In the genomic region with DNA sequence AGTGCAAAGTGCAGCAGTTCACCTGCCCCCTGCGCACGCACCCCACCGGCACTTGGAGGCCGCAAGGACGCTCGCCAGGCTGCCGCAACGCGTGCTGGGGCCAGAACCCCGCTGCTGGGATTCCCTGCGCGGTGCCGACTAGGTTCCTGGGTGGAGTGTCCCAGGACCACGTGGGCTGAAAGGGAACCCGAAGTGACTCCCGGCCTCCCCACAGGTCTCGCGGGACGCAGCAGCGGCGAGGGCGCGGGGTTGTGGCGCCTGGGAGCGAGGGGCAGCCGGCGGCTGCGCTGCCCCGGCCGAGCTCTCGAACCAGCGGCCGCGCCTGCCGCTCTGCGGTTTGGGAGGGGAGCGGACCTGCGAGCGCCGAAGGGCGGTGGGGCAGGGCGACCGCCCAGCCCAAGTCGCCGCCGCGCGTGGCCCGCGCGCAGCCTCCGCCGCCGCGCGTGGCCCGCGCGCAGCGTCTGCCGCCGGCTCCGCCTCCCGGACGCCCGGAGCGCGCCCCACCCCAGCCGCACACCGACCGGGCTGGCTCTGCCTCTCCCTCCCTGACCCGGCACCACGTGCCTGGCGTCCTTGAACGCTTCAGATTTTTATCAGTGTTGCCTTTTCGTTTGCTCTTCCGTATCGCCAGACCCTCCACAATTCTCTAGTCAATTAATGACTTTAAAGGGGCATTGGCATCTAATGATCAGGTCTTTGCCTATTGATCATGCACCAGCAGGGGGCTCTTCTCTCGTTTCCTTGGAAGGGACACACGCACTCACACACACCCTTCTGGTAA, we compare ENCODE assay signal across 8 cellular contexts. TPM values are rescaled to one million over a fixed set of nuclear protein-coding genes. Genes with fewer than 3 reads are reported as not detected.
DNase-seq lines count a peak whose midpoint lies in the region; ATAC-seq lines count a peak whose summit lies in the region.

A gene (minus strand): TSS at position 475 of the 781 bp plus-strand sequence. CDS start 2,230 bp downstream, outside the sequence.

- peak within 1 kb of the TSS; percentile 33 to 71 for H3K27ac ChIP-seq in esophagus (ENCODE audit: low read depth in 2 of 2, low read length in 1 of 2)

- H3K4me3 ChIP-seq in NT2/D1 (ENCODE audit: insufficient read length, low read depth) (peak within 1 kb of the TSS; percentile 85), esophagus (ENCODE audit: low read depth in 1 of 2, low read length in 2 of 2) (peak within 1 kb of the TSS; percentile 69 to 75)

- H3K9me3 ChIP-seq in NT2/D1 (ENCODE audit: insufficient read depth, low read length): no peaks in the 10 kb centered on the region
- no peaks in the 10 kb centered on the region for H3K9me3 ChIP-seq in esophagus (ENCODE audit: control insufficient read depth in 2 of 2, insufficient read depth in 1 of 2, low read depth in 1 of 2, low read length in 1 of 2)

- DNase-seq in COR-L47 (lab: John Stamatoyannopoulos, UW) (peak; percentile 23), NT2/D1 (ENCODE audit: low read depth, low spot score) (peak; percentile 36), activated T-cell treated with anti-CD3 and anti-CD28 coated beads for 24 hours (ENCODE audit: low read depth) (peak; percentile 59), naive B cell (peak; percentile 58)

- H3K27me3 ChIP-seq in NT2/D1 (ENCODE audit: insufficient read depth, insufficient read length): peaks cover 8% of the 10 kb centered on the region
- no peaks in the 10 kb centered on the region for H3K27me3 ChIP-seq in esophagus (ENCODE audit: control insufficient read depth in 1 of 2, insufficient read depth in 2 of 2, low read length in 2 of 2)

- H3K36me3 ChIP-seq in NT2/D1 (ENCODE audit: insufficient read depth, insufficient read length, low read length): no peaks in the 10 kb centered on the region
- no peaks in the 10 kb centered on the region for H3K36me3 ChIP-seq in esophagus (ENCODE audit: control insufficient read depth in 2 of 2, insufficient read depth in 2 of 2, low read length in 1 of 2)

- peak within 1 kb of the TSS; percentile 1 to 92 (median 74) for H3K27ac Mint-ChIP-seq in naive B cell
- H3K27ac Mint-ChIP-seq in stimulated activated memory B cell treated with anti-CD40 and anti-IgM and Interleukin-4, amounts not matched to agents 10 μg/mL and 1 μg/mL and 100 μg/mL, for 72 hours: peak within 1 kb of the TSS; percentile 85

- peak within 1 kb of the TSS; percentile 87 to 99 (median 95) for H3K4me3 Mint-ChIP-seq in naive B cell
- peak within 1 kb of the TSS; percentile 85 for H3K4me3 Mint-ChIP-seq in stimulated activated memory B cell treated with anti-CD40 and anti-IgM and Interleukin-4, amounts not matched to agents 10 μg/mL and 1 μg/mL and 100 μg/mL, for 72 hours

- peaks cover 5 to 6% (median 6%) of the 10 kb centered on the region in 3 donors for H3K4me1 Mint-ChIP-seq in naive B cell
- no peaks in the 10 kb centered on the region for H3K4me1 Mint-ChIP-seq in stimulated activated memory B cell treated with anti-CD40 and anti-IgM and Interleukin-4, amounts not matched to agents 10 μg/mL and 1 μg/mL and 100 μg/mL, for 72 hours

- peak; percentile 98 for ATAC-seq in GM19397 (IDR thresholded peaks at IDR 0.05; ENCODE audit: unreplicated experiment)
- peak; percentile 96 for ATAC-seq in HG03521 (IDR thresholded peaks at IDR 0.05; ENCODE audit: unreplicated experiment)
- peak; percentile 91 to 92 for ATAC-seq in naive B cell (ENCODE audit: low read depth in 2 of 2)
- ATAC-seq in stimulated activated memory B cell treated with anti-CD40 and anti-IgM and Interleukin-4, amounts not matched to agents 10 μg/mL and 1 μg/mL and 100 μg/mL, for 72 hours: peak; percentile 97

- peaks cover 0 to 8% of the 10 kb centered on the region in 2 donors for H3K36me3 Mint-ChIP-seq in naive B cell
- H3K36me3 Mint-ChIP-seq in stimulated activated memory B cell treated with anti-CD40 and anti-IgM and Interleukin-4, amounts not matched to agents 10 μg/mL and 1 μg/mL and 100 μg/mL, for 72 hours: peaks cover under 1% of the 10 kb centered on the region

- no peaks in the 10 kb centered on the region for H3K4me1 ChIP-seq in NT2/D1 (ENCODE audit: insufficient read depth, insufficient read length)
- H3K4me1 ChIP-seq in esophagus (ENCODE audit: control insufficient read depth in 2 of 2, insufficient read depth in 2 of 2, low read length in 1 of 2): no peaks in the 10 kb centered on the region

- WGBS in esophagus, 2 donors: 1% methylated on average over 56 to 80 of the region's 80 CpGs

- H3K9me3 Mint-ChIP-seq in naive B cell: no peaks in the 10 kb centered on the region
- no peaks in the 10 kb centered on the region for H3K9me3 Mint-ChIP-seq in stimulated activated memory B cell treated with anti-CD40 and anti-IgM and Interleukin-4, amounts not matched to agents 10 μg/mL and 1 μg/mL and 100 μg/mL, for 72 hours

- H3K9ac ChIP-seq in NT2/D1 (ENCODE audit: insufficient read length, low read depth): peak within 1 kb of the TSS; percentile 93

- no peaks in the 10 kb centered on the region for H3K27me3 Mint-ChIP-seq in naive B cell
- H3K27me3 Mint-ChIP-seq in stimulated activated memory B cell treated with anti-CD40 and anti-IgM and Interleukin-4, amounts not matched to agents 10 μg/mL and 1 μg/mL and 100 μg/mL, for 72 hours: no peaks in the 10 kb centered on the region

RNA-seq across cellular contexts. Expression of the gene that starts here (rescaled TPM):
- 1 to 10 TPM in 1 of 2 donors, under 1 TPM in 1; 0.55 to 1.4 TPM for polyA plus RNA-seq in esophagus
- 1 to 10 TPM in 5 of 6 donors, under 1 TPM in 1; 0.84 to 2.8 (median 1.5) TPM for polyA plus RNA-seq in naive B cell (ENCODE audit: low read depth in 6 of 6)

Comparison
In these comparisons a context has a peak if more than half of its experiments do, and no peak if none do; other contexts are left out.
1. Peak in every context shown above with its lines: DNase-seq, ATAC-seq, H3K4me3 ChIP-seq and H3K27ac ChIP-seq.